In genomic region chr1:8017495-8018310, GRCh38 we compare ENCODE assay signal across 8 cellular contexts. TPM values are rescaled to one million over a fixed set of nuclear protein-coding genes. Genes with fewer than 3 reads are reported as not detected.
DNase-seq lines count a peak whose midpoint lies in the region; ATAC-seq and TF ChIP-seq lines count a peak whose summit lies in the region.

No MANE protein-coding gene starts in this region.

- H3K9me3 Mint-ChIP-seq in naive thymus-derived CD8-positive, alpha-beta T cell, result no peaks in the 10 kb centered on the region

- peaks cover 22% of the 10 kb centered on the region for H3K36me3 ChIP-seq in HUES48 (ENCODE audit: control insufficient read depth, insufficient read depth, low read length)
- H3K36me3 ChIP-seq in adipocyte (ENCODE audit: control insufficient read depth, insufficient read depth, low read length, severe bottlenecking), result peaks cover 39% of the 10 kb centered on the region
- peaks cover 22% of the 10 kb centered on the region for H3K36me3 ChIP-seq in iPS-20b (ENCODE audit: insufficient read depth, low read depth, low read length)
- H3K36me3 ChIP-seq in stomach, result peaks cover 19 to 26% (median 21%) of the 10 kb centered on the region in 4 donors

- H3K27ac Mint-ChIP-seq in naive thymus-derived CD8-positive, alpha-beta T cell, result no peak overlapping the region

- peak; percentile 65 for DNase-seq in adipocyte (ENCODE audit: low read depth)
- no peak for DNase-seq in stomach
- no peak for DNase-seq in HuH-7.5 (ENCODE audit: low spot score)
- DNase-seq in naive thymus-derived CD8-positive, alpha-beta T cell, result no peak
- no peak for DNase-seq in iPS-NIHi7 (ENCODE audit: extremely low spot score)

- no peak for TF ChIP-seq EP300 in stomach (IDR thresholded peaks at IDR 0.05)

- no peak overlapping the region for H3K4me3 Mint-ChIP-seq in naive thymus-derived CD8-positive, alpha-beta T cell

- peaks cover 0 to 2% (median 0%) of the 10 kb centered on the region in 3 donors for H3K36me3 Mint-ChIP-seq in naive thymus-derived CD8-positive, alpha-beta T cell

- TF ChIP-seq CTCF in stomach (IDR thresholded peaks at IDR 0.05), result no peak

- peak overlapping the region; percentile 1; the same call in 1 of the 2 replicates for H3K4me3 ChIP-seq in HUES48 (ENCODE audit: low read depth, low read length)
- peak overlapping the region; percentile 70 for H3K4me3 ChIP-seq in adipocyte (ENCODE audit: low read length)
- H3K4me3 ChIP-seq in iPS-20b (ENCODE audit: low read length), result no peak overlapping the region
- peak overlapping the region in 1 of 4 donors; percentile 3 for H3K4me3 ChIP-seq in stomach

- H3K9me3 ChIP-seq in HUES48 (ENCODE audit: control insufficient read depth, insufficient read depth, low read length) (no peaks in the 10 kb centered on the region), adipocyte (ENCODE audit: control insufficient read depth, low read length) (no peaks in the 10 kb centered on the region), iPS-20b (ENCODE audit: insufficient read depth, low read depth, low read length) (no peaks in the 10 kb centered on the region), stomach (no peaks in the 10 kb centered on the region)

- intact Hi-C loops in stomach (cut with DNase I; ENCODE audit: low total_unique reads), result no loop called here

- no peak for ATAC-seq in HG03439 (IDR thresholded peaks at IDR 0.05; ENCODE audit: unreplicated experiment)
- no peak for ATAC-seq in naive thymus-derived CD8-positive, alpha-beta T cell

- TF ChIP-seq POLR2A in stomach (IDR thresholded peaks at IDR 0.05), result no peak

- no peaks in the 10 kb centered on the region for H3K27me3 ChIP-seq in HUES48 (ENCODE audit: control insufficient read depth, insufficient read depth, low read length)
- no peaks in the 10 kb centered on the region for H3K27me3 ChIP-seq in adipocyte (replicated peaks; ENCODE audit: control insufficient read depth, insufficient read depth, low read length)
- no peaks in the 10 kb centered on the region for H3K27me3 ChIP-seq in iPS-20b (ENCODE audit: insufficient read depth, low read length)
- no peaks in the 10 kb centered on the region for H3K27me3 ChIP-seq in stomach

- 23 to 34% (median 25%) methylated on average over 5 of the region's 5 CpGs for WGBS in stomach, 5 donors

- peaks cover 8 to 44% (median 12%) of the 10 kb centered on the region in 5 donors for H3K27me3 Mint-ChIP-seq in naive thymus-derived CD8-positive, alpha-beta T cell

- no peak overlapping the region; the same call in 1 of the 2 replicates for H3K9ac ChIP-seq in HUES48 (ENCODE audit: low read depth, low read length)
- peak overlapping the region; percentile 86 for H3K9ac ChIP-seq in adipocyte (ENCODE audit: low read length)
- H3K9ac ChIP-seq in iPS-20b (ENCODE audit: low read depth, low read length), result peak overlapping the region; percentile 14; the same call in 1 of the 2 replicates

- peaks cover 0 to 9% (median 3%) of the 10 kb centered on the region in 4 donors for H3K4me1 Mint-ChIP-seq in naive thymus-derived CD8-positive, alpha-beta T cell

- H3K4me1 ChIP-seq in HUES48 (ENCODE audit: control insufficient read depth, insufficient read depth, low read length) (peaks cover 69% of the 10 kb centered on the region), adipocyte (ENCODE audit: control insufficient read depth, insufficient read depth, low read length) (peaks cover 92% of the 10 kb centered on the region), iPS-20b (ENCODE audit: insufficient read depth, low read length) (peaks cover 55% of the 10 kb centered on the region), stomach (peaks cover 43 to 97% (median 74%) of the 10 kb centered on the region in 4 donors)

- peak overlapping the region; percentile 25 for H3K27ac ChIP-seq in HUES48 (ENCODE audit: low read depth, low read length)
- H3K27ac ChIP-seq in iPS-20b (ENCODE audit: low read length), result peak overlapping the region; percentile 5
- peak overlapping the region in 4 of 5 donors; percentile 52 to 98 (median 76) for H3K27ac ChIP-seq in stomach

- POLR2A ChIA-PET in naive thymus-derived CD8-positive, alpha-beta T cell (lab: Charles Lee), result no interaction called here

RNA-seq across cellular contexts. Expression of gene ERRFI1, which starts 8.4 kb away (rescaled TPM):
- total RNA-seq in stomach, result 100 to 1,000 TPM in 3 of 5 donors, 10 to 100 TPM in 1, 1 to 10 TPM in 1; 3.5 to 201 (median 134) TPM
- polyA plus RNA-seq in stomach, result 10 to 100 TPM; 31.4 to 47.7 (median 41.4) TPM
- total RNA-seq in naive thymus-derived CD8-positive, alpha-beta T cell, result 1 to 10 TPM; 1.0 to 2.1 TPM
- polyA plus RNA-seq in naive thymus-derived CD8-positive, alpha-beta T cell, result under 1 TPM in 2 of 3 donors, not detected in 1; 0.28 to 0.42 TPM

RNA-seq across cellular contexts. Expression of gene PARK7, which starts 56.2 kb away (rescaled TPM):
- total RNA-seq in stomach, result 100 to 1,000 TPM in 2 of 5 donors, 10 to 100 TPM in 3; 41.4 to 149 (median 98.1) TPM
- polyA plus RNA-seq in stomach, result 100 to 1,000 TPM; 281 to 350 (median 311) TPM
- total RNA-seq in naive thymus-derived CD8-positive, alpha-beta T cell, result 100 to 1,000 TPM; 110 to 113 TPM
- 100 to 1,000 TPM; 318 to 348 (median 345) TPM for polyA plus RNA-seq in naive thymus-derived CD8-positive, alpha-beta T cell

Comparison
In these comparisons a context has a peak if more than half of its experiments do, and no peak if none do; other contexts are left out.
1. H3K27ac ChIP-seq: peak in every context shown above with its lines; median percentile 76 in stomach; 25 in HUES48; 5 in iPS-20b.